ENCODE assay signal across 26 cellular contexts in genomic region chr1:8723010-8723409, GRCh38.
DNase-seq lines count a peak whose midpoint lies in the region; ATAC-seq and TF ChIP-seq lines count a peak whose summit lies in the region.
"Had no signal": no experiment of that assay in that cellular context is flagged by ENCODE, and none has a peak within 500 bp of the region (broad histone marks: within the 10 kb centered on the region; RNA-seq: fewer than 3 reads in every experiment).

No MANE protein-coding gene starts in this region.

- H3K36me3 ChIP-seq in OCI-LY7 (ENCODE audit: insufficient read depth, low read length): no peaks in the 10 kb centered on the region; the same call in 1 of the 2 replicates
- H3K36me3 ChIP-seq: esophagus muscularis mucosa, tibial nerve had no signal

- peak overlapping the region; percentile 13 for H3K4me3 ChIP-seq in OCI-LY7 (ENCODE audit: low read depth, low read length, poor library complexity, severe bottlenecking)
- H3K4me3 ChIP-seq: esophagus muscularis mucosa, tibial nerve had no signal

- no peaks in the 10 kb centered on the region for H3K9me3 Mint-ChIP-seq in activated CD8-positive, alpha-beta T cell treated with anti-CD3 and anti-CD28 coated beads, Interleukin-2, amount 10 ng/mL, durations not matched to agents 7 days and 5 days (ENCODE audit: insufficient read depth)
- H3K9me3 Mint-ChIP-seq in activated CD8-positive, alpha-beta T cell treated with anti-CD3 and anti-CD28 coated beads for 36 hours: no peaks in the 10 kb centered on the region
- no peaks in the 10 kb centered on the region for H3K9me3 Mint-ChIP-seq in chondrocyte (ENCODE audit: low read depth)
- no peaks in the 10 kb centered on the region for H3K9me3 Mint-ChIP-seq in activated naive CD8-positive, alpha-beta T cell treated with anti-CD3 and anti-CD28 coated beads, Interleukin-2, amount 50 U/mL, for 24 hours
- H3K9me3 Mint-ChIP-seq: stimulated activated naive CD8-positive, alpha-beta T cell treated with anti-CD3 and anti-CD28 coated beads, Interleukin-15, amount 100 ng/mL, for 72 hours had no signal

- H3K9me2 ChIP-seq in OCI-LY7 (ENCODE audit: insufficient read depth, low read length): no peaks in the 10 kb centered on the region

- no peak for DNase-seq in activated CD8-positive, alpha-beta T cell treated with anti-CD3 and anti-CD28 coated beads, Interleukin-2, amount 10 ng/mL, durations not matched to agents 7 days and 5 days
- DNase-seq in activated CD8-positive, alpha-beta T cell treated with anti-CD3 and anti-CD28 coated beads for 36 hours: no peak
- DNase-seq in OCI-LY7 (ENCODE audit: low spot score) (no peak), kidney tubule cell (ENCODE audit: low spot score) (peak; percentile 19), NCI-H446 treated with DMSO at 0.1 percent for 48 hours (lab: John Stamatoyannopoulos, UW) (no peak), chondrocyte (ENCODE audit: low spot score) (no peak), NAMALWA (ENCODE audit: low spot score) (no peak)
- no peak for DNase-seq in activated naive CD8-positive, alpha-beta T cell treated with anti-CD3 and anti-CD28 coated beads, Interleukin-2, amount 50 U/mL, for 24 hours
- DNase-seq: activated CD4-positive, alpha-beta T cell treated with anti-CD3 and anti-CD28 coated beads for 36 hours; activated effector memory CD4-positive, alpha-beta T cell treated with Interleukin-2 at 50 U/mL for 16 hours; Calu3; effector memory CD4-positive, alpha-beta T cell; H7; mammary epithelial cell; NCI-H1694 treated with DMSO at 0.1 percent for 48 hours; NCI-H2227 treated with DMSO at 0.1 percent for 48 hours; NCI-H82; right cardiac atrium; SHP77; stimulated activated CD4-positive, alpha-beta T cell treated with anti-CD3 and anti-CD28 coated beads, Interleukin-12 subunit alpha, Interleukin-12 subunit beta, amount 100 ng/mL, for 4 hours; stimulated activated CD4-positive, alpha-beta T cell treated with anti-CD3 and anti-CD28 coated beads, Interleukin-4, amount 100 ng/mL, for 4 hours; stimulated activated naive CD8-positive, alpha-beta T cell treated with anti-CD3 and anti-CD28 coated beads, Interleukin-15, amount 100 ng/mL, for 72 hours; SW 1271 had no signal

- intact Hi-C loops in activated CD8-positive, alpha-beta T cell treated with anti-CD3 and anti-CD28 coated beads for 36 hours (cut with micrococcal nuclease): loop anchor here (10.0 kb wide), 1 partner anchor 122 kb away; no protein-coding TSS in a partner anchor
- intact Hi-C loops in OCI-LY7 (cut with micrococcal nuclease; ENCODE audit: unreplicated experiment): loop anchor here (10.0 kb wide), 1 partner anchor 368 kb away; no protein-coding TSS in a partner anchor

- H3K4me1 ChIP-seq in OCI-LY7 (ENCODE audit: insufficient read depth, low read length, poor library complexity, severe bottlenecking): peaks cover 44% of the 10 kb centered on the region

- POLR2A ChIA-PET in activated CD8-positive, alpha-beta T cell treated with anti-CD3 and anti-CD28 coated beads, Interleukin-2, amount 10 ng/mL, durations not matched to agents 7 days and 5 days (lab: Charles Lee): no interaction called here
- POLR2A ChIA-PET in activated CD8-positive, alpha-beta T cell treated with anti-CD3 and anti-CD28 coated beads for 36 hours (lab: Charles Lee): no interaction called here
- POLR2A ChIA-PET in OCI-LY7 (lab: Charles Lee): interaction anchor here (0.6 to 1.5 kb wide), 3 partner anchors 22 to 162 kb away, joined by 3 read pairs; no protein-coding TSS in a partner anchor

- H3K4me2 ChIP-seq in OCI-LY7 (ENCODE audit: low read length): peak overlapping the region; percentile 54

- no TSS peak for BruUV-seq in OCI-LY7 (replicated peaks; lab: Mats Ljungman, UMichigan)

- no peak for ATAC-seq in activated CD8-positive, alpha-beta T cell treated with anti-CD3 and anti-CD28 coated beads, Interleukin-2, amount 10 ng/mL, durations not matched to agents 7 days and 5 days
- ATAC-seq in activated CD8-positive, alpha-beta T cell treated with anti-CD3 and anti-CD28 coated beads for 36 hours: no peak
- ATAC-seq in activated naive CD8-positive, alpha-beta T cell treated with anti-CD3 and anti-CD28 coated beads, Interleukin-2, amount 50 U/mL, for 24 hours: no peak
- ATAC-seq: activated CD4-positive, alpha-beta T cell treated with anti-CD3 and anti-CD28 coated beads for 36 hours; right cardiac atrium; stimulated activated naive CD8-positive, alpha-beta T cell treated with anti-CD3 and anti-CD28 coated beads, Interleukin-15, amount 100 ng/mL, for 72 hours had no signal

- H3K4me1 Mint-ChIP-seq in activated CD8-positive, alpha-beta T cell treated with anti-CD3 and anti-CD28 coated beads, Interleukin-2, amount 10 ng/mL, durations not matched to agents 7 days and 5 days (ENCODE audit: low read depth): peaks cover 14% of the 10 kb centered on the region
- H3K4me1 Mint-ChIP-seq in activated CD8-positive, alpha-beta T cell treated with anti-CD3 and anti-CD28 coated beads for 36 hours (ENCODE audit: low read depth): peaks cover 17% of the 10 kb centered on the region
- H3K4me1 Mint-ChIP-seq in chondrocyte (ENCODE audit: low read depth): peaks cover 3% of the 10 kb centered on the region
- peaks cover 26% of the 10 kb centered on the region for H3K4me1 Mint-ChIP-seq in activated naive CD8-positive, alpha-beta T cell treated with anti-CD3 and anti-CD28 coated beads, Interleukin-2, amount 50 U/mL, for 24 hours

- no peaks in the 10 kb centered on the region for H4K20me1 ChIP-seq in OCI-LY7 (ENCODE audit: insufficient read depth, low read length)

- no peak overlapping the region for H2AFZ ChIP-seq in OCI-LY7 (ENCODE audit: low read length)

- no peaks in the 10 kb centered on the region for H3K36me3 Mint-ChIP-seq in activated CD8-positive, alpha-beta T cell treated with anti-CD3 and anti-CD28 coated beads, Interleukin-2, amount 10 ng/mL, durations not matched to agents 7 days and 5 days (ENCODE audit: low read depth)
- H3K36me3 Mint-ChIP-seq in activated CD8-positive, alpha-beta T cell treated with anti-CD3 and anti-CD28 coated beads for 36 hours (ENCODE audit: low read depth): no peaks in the 10 kb centered on the region
- no peaks in the 10 kb centered on the region for H3K36me3 Mint-ChIP-seq in chondrocyte (ENCODE audit: low read depth)
- H3K36me3 Mint-ChIP-seq in activated naive CD8-positive, alpha-beta T cell treated with anti-CD3 and anti-CD28 coated beads, Interleukin-2, amount 50 U/mL, for 24 hours (ENCODE audit: low read depth): peaks cover 3% of the 10 kb centered on the region

- H3K9me3 ChIP-seq in OCI-LY7 (ENCODE audit: low read length): no peaks in the 10 kb centered on the region
- H3K9me3 ChIP-seq: esophagus muscularis mucosa, tibial nerve had no signal

- H3K4me3 Mint-ChIP-seq in activated CD8-positive, alpha-beta T cell treated with anti-CD3 and anti-CD28 coated beads, Interleukin-2, amount 10 ng/mL, durations not matched to agents 7 days and 5 days: no peak overlapping the region
- no peak overlapping the region for H3K4me3 Mint-ChIP-seq in activated CD8-positive, alpha-beta T cell treated with anti-CD3 and anti-CD28 coated beads for 36 hours
- no peak overlapping the region for H3K4me3 Mint-ChIP-seq in chondrocyte (ENCODE audit: unreplicated experiment)
- H3K4me3 Mint-ChIP-seq in activated naive CD8-positive, alpha-beta T cell treated with anti-CD3 and anti-CD28 coated beads, Interleukin-2, amount 50 U/mL, for 24 hours: no peak overlapping the region
- H3K4me3 Mint-ChIP-seq: activated CD4-positive, alpha-beta T cell treated with anti-CD3 and anti-CD28 coated beads for 36 hours; stimulated activated naive CD8-positive, alpha-beta T cell treated with anti-CD3 and anti-CD28 coated beads, Interleukin-15, amount 100 ng/mL, for 72 hours had no signal

- no peak for TF ChIP-seq CTCF in activated CD8-positive, alpha-beta T cell treated with anti-CD3 and anti-CD28 coated beads for 36 hours (IDR thresholded peaks at IDR 0.05)
- TF ChIP-seq CTCF in OCI-LY7 (conservative IDR thresholded peaks at IDR 0.05; ENCODE audit: low read length) (no peak), chondrocyte (IDR thresholded peaks at IDR 0.05) (no peak)

- peaks cover 34% of the 10 kb centered on the region; the same call in 1 of the 2 replicates for H3K79me2 ChIP-seq in OCI-LY7 (ENCODE audit: insufficient read depth, low read depth, low read length)

- H3K27me3 Mint-ChIP-seq in activated CD8-positive, alpha-beta T cell treated with anti-CD3 and anti-CD28 coated beads, Interleukin-2, amount 10 ng/mL, durations not matched to agents 7 days and 5 days (ENCODE audit: low read depth): no peaks in the 10 kb centered on the region
- H3K27me3 Mint-ChIP-seq in activated CD8-positive, alpha-beta T cell treated with anti-CD3 and anti-CD28 coated beads for 36 hours: no peaks in the 10 kb centered on the region
- H3K27me3 Mint-ChIP-seq in chondrocyte (ENCODE audit: low read depth): no peaks in the 10 kb centered on the region
- no peaks in the 10 kb centered on the region for H3K27me3 Mint-ChIP-seq in activated naive CD8-positive, alpha-beta T cell treated with anti-CD3 and anti-CD28 coated beads, Interleukin-2, amount 50 U/mL, for 24 hours
- H3K27me3 Mint-ChIP-seq: activated CD4-positive, alpha-beta T cell treated with anti-CD3 and anti-CD28 coated beads for 36 hours; brain; stimulated activated naive CD8-positive, alpha-beta T cell treated with anti-CD3 and anti-CD28 coated beads, Interleukin-15, amount 100 ng/mL, for 72 hours had no signal

- CTCF ChIA-PET in activated CD8-positive, alpha-beta T cell treated with anti-CD3 and anti-CD28 coated beads, Interleukin-2, amount 10 ng/mL, durations not matched to agents 7 days and 5 days (lab: Charles Lee): interaction anchor here (1.4 to 10.0 kb wide), 4 partner anchors 51 to 162 kb away, joined by 4 to 145 read pairs (median 4); no protein-coding TSS in a partner anchor
- CTCF ChIA-PET in activated CD8-positive, alpha-beta T cell treated with anti-CD3 and anti-CD28 coated beads for 36 hours (lab: Charles Lee): interaction anchor here (0.9 to 11.8 kb wide), 5 partner anchors 16 to 161 kb away, joined by 3 to 147 read pairs (median 5); no protein-coding TSS in a partner anchor
- CTCF ChIA-PET in OCI-LY7 (lab: Charles Lee; ENCODE audit: unreplicated experiment): no interaction called here

- H3K27ac ChIP-seq in OCI-LY7 (ENCODE audit: low read depth, low read length, poor library complexity, severe bottlenecking): no peak overlapping the region
- H3K27ac ChIP-seq: tibial nerve had no signal

- H3K27ac Mint-ChIP-seq in activated CD8-positive, alpha-beta T cell treated with anti-CD3 and anti-CD28 coated beads, Interleukin-2, amount 10 ng/mL, durations not matched to agents 7 days and 5 days: peak overlapping the region; percentile 19
- H3K27ac Mint-ChIP-seq in activated CD8-positive, alpha-beta T cell treated with anti-CD3 and anti-CD28 coated beads for 36 hours: no peak overlapping the region
- H3K27ac Mint-ChIP-seq in chondrocyte (ENCODE audit: unreplicated experiment): no peak overlapping the region
- no peak overlapping the region for H3K27ac Mint-ChIP-seq in activated naive CD8-positive, alpha-beta T cell treated with anti-CD3 and anti-CD28 coated beads, Interleukin-2, amount 50 U/mL, for 24 hours
- H3K27ac Mint-ChIP-seq: activated CD4-positive, alpha-beta T cell treated with anti-CD3 and anti-CD28 coated beads for 36 hours; stimulated activated naive CD8-positive, alpha-beta T cell treated with anti-CD3 and anti-CD28 coated beads, Interleukin-15, amount 100 ng/mL, for 72 hours had no signal
